In genomic region chr4:5511791-5512190, GRCh38 we compare ENCODE assay signal across 30 cellular contexts.
DNase-seq lines count a peak whose midpoint lies in the region; ATAC-seq, FAIRE-seq and TF ChIP-seq lines count a peak whose summit lies in the region.
"Had no signal": no experiment of that assay in that cellular context is flagged by ENCODE, and none has a peak within 500 bp of the region (broad histone marks: within the 10 kb centered on the region; RNA-seq: fewer than 3 reads in every experiment).

No MANE protein-coding gene starts in this region.

- CTCF ChIA-PET in HepG2 (lab: Yijun Ruan, JAX; ENCODE audit: low intra/inter-chr PET ratio, low total read pairs), result no interaction called here

- no TSS peak for BruUV-seq in HepG2 (replicated peaks; lab: Mats Ljungman, UMichigan)

- peak; percentile 43 for DNase-seq in ELR (ENCODE audit: low read depth)
- no peak for DNase-seq in RWPE2 (ENCODE audit: low spot score)
- DNase-seq in esophagus muscularis mucosa (ENCODE audit: extremely low spot score), result peak; percentile 47
- peak; percentile 17 for DNase-seq in hepatic stellate cell (ENCODE audit: low spot score)
- DNase-seq in HepG2 (ENCODE audit: low spot score), result no peak
- DNase-seq in sciatic nerve (ENCODE audit: low spot score), result no peak
- DNase-seq: activated CD4-positive, alpha-beta T cell treated with anti-CD3 and anti-CD28 coated beads for 36 hours; activated CD8-positive, alpha-beta T cell treated with anti-CD3 and anti-CD28 coated beads, Interleukin-2, amount 10 ng/mL, durations not matched to agents 7 days and 5 days; activated naive CD4-positive, alpha-beta T cell treated with anti-CD3 and anti-CD28 coated beads for 36 hours; adrenal gland; effector CD8-positive, alpha-beta T cell; GF-D8; hypothalamus; left cardiac atrium; NCI-H1417 treated with DMSO at 0.1 percent for 48 hours; NCI-H2081; NCI-H345; PC-9; SHP77; stimulated activated CD4-positive, alpha-beta T cell treated with anti-CD3 and anti-CD28 coated beads, Interleukin-15, amount 100 ng/mL, for 24 hours; stimulated activated CD4-positive, alpha-beta T cell treated with anti-CD3 and anti-CD28 coated beads, Interleukin-4, amount 100 ng/mL, for 4 hours; T-helper 2 cell had no signal

- no peak overlapping the region for H2AFZ ChIP-seq in HepG2 (ENCODE audit: low read length)
- H2AFZ ChIP-seq: PC-9 had no signal

- H3K36me3 ChIP-seq in RWPE2 (ENCODE audit: low read depth), result no peaks in the 10 kb centered on the region
- no peaks in the 10 kb centered on the region for H3K36me3 ChIP-seq in esophagus muscularis mucosa
- H3K36me3 ChIP-seq in HepG2 (replicated peaks in 1 of 2; ENCODE audit: control insufficient read depth in 1 of 2, insufficient read depth in 2 of 2, low read length in 2 of 2), result no peaks in the 10 kb centered on the region
- H3K36me3 ChIP-seq: adrenal gland, BLaER1, cardiac muscle cell had no signal

- ATAC-seq in RWPE2 (ENCODE audit: low read depth) (peak; percentile 65; the same call in 1 of the 3 replicates), HepG2 (no peak), HG03097 (IDR thresholded peaks at IDR 0.05; ENCODE audit: low FRiP score, unreplicated experiment) (no peak), sciatic nerve (no peak), GM19455 (IDR thresholded peaks at IDR 0.05; ENCODE audit: unreplicated experiment) (no peak)
- ATAC-seq: activated CD4-positive, alpha-beta T cell treated with anti-CD3 and anti-CD28 coated beads for 36 hours; activated CD8-positive, alpha-beta T cell treated with anti-CD3 and anti-CD28 coated beads, Interleukin-2, amount 10 ng/mL, durations not matched to agents 7 days and 5 days; K562; left cardiac atrium had no signal

- TF ChIP-seq CTCF in RWPE2 (IDR thresholded peaks at IDR 0.05; ENCODE audit: poor library complexity, severe bottlenecking) (no peak), esophagus muscularis mucosa (IDR thresholded peaks at IDR 0.05) (no peak), HepG2 (CRISPR knock-in tag; IDR thresholded peaks at IDR 0.05) (no peak)

- H3K27ac ChIP-seq in RWPE2 (ENCODE audit: poor library complexity, severe bottlenecking) (no peak overlapping the region), esophagus muscularis mucosa (replicated peaks in 1 of 4) (no peak overlapping the region), HepG2 (ENCODE audit: extremely low read length, insufficient read depth, low read length) (no peak overlapping the region)
- H3K27ac ChIP-seq: adrenal gland, BLaER1, cardiac muscle cell, coronary artery, epithelial cell of prostate, PC-9, tibial nerve had no signal

- no peak overlapping the region for H3K4me2 ChIP-seq in HepG2 (ENCODE audit: low read depth, low read length)
- H3K4me2 ChIP-seq: BLaER1, PC-9 had no signal

- no peak for TF ChIP-seq POLR2A in esophagus muscularis mucosa (IDR thresholded peaks at IDR 0.05; ENCODE audit: low read depth)
- no peak for TF ChIP-seq POLR2A in HepG2 (IDR thresholded peaks at IDR 0.05; ENCODE audit: insufficient read depth in 1 of 2, low read depth in 2 of 2, low read length in 2 of 2)

- H3K4me1 ChIP-seq in RWPE2 (ENCODE audit: insufficient read depth, poor library complexity, severe bottlenecking) (no peaks in the 10 kb centered on the region), esophagus muscularis mucosa (no peaks in the 10 kb centered on the region), HepG2 (ENCODE audit: insufficient read depth, low read length) (no peaks in the 10 kb centered on the region)
- H3K4me1 ChIP-seq: adrenal gland, BLaER1, tibial nerve had no signal

- FAIRE-seq in HepG2 (lab: Jason Lieb, UNC), result no peak
- FAIRE-seq: K562 had no signal

- H3K27me3 ChIP-seq in RWPE2 (ENCODE audit: insufficient read depth, poor library complexity, severe bottlenecking), result no peaks in the 10 kb centered on the region
- H3K27me3 ChIP-seq in esophagus muscularis mucosa, result no peaks in the 10 kb centered on the region
- H3K27me3 ChIP-seq in HepG2 (ENCODE audit: control insufficient read depth in 1 of 2, insufficient read depth in 2 of 2, low read length in 2 of 2), result no peaks in the 10 kb centered on the region
- H3K27me3 ChIP-seq: adrenal gland, BLaER1, cardiac muscle cell, tibial nerve had no signal

- no peaks in the 10 kb centered on the region for H3K79me2 ChIP-seq in HepG2 (ENCODE audit: insufficient read depth, low read length)

- TF ChIP-seq EP300 in esophagus muscularis mucosa (IDR thresholded peaks at IDR 0.05), result no peak
- TF ChIP-seq EP300 in HepG2 (IDR thresholded peaks at IDR 0.05; ENCODE audit: low read depth in 2 of 2, low read length in 2 of 2), result no peak
- TF ChIP-seq EP300 in HepG2 (CRISPR knock-in tag; IDR thresholded peaks at IDR 0.05; ENCODE audit: borderline replicate concordance), result no peak

- H4K20me1 ChIP-seq in HepG2 (ENCODE audit: insufficient read depth, low read length), result no peaks in the 10 kb centered on the region
- H4K20me1 ChIP-seq: BLaER1 had no signal

- intact Hi-C loops in esophagus muscularis mucosa (cut with DNase I) (no loop called here), HepG2 (cut with micrococcal nuclease; ENCODE audit: unreplicated experiment) (no loop called here), sciatic nerve (cut with DNase I) (no loop called here)

- no peak for TF ChIP-seq RAD21 in HepG2 (CRISPR knock-in tag; IDR thresholded peaks at IDR 0.05)

- no peak overlapping the region for H3K4me3 ChIP-seq in RWPE2 (ENCODE audit: severe bottlenecking)
- H3K4me3 ChIP-seq in esophagus muscularis mucosa, result no peak overlapping the region
- no peak overlapping the region for H3K4me3 ChIP-seq in HepG2 (replicated peaks in 1 of 3; ENCODE audit: insufficient read depth in 1 of 3, low read depth in 2 of 3, low read length in 3 of 3)
- H3K4me3 ChIP-seq: adrenal gland, BLaER1, cardiac muscle cell, coronary artery, K562, PC-9, tibial nerve had no signal

- POLR2A ChIA-PET in HepG2 (lab: Yijun Ruan, JAX), result no interaction called here

- H3K9ac ChIP-seq in HepG2 (ENCODE audit: insufficient read depth, low read depth, low read length), result no peak overlapping the region
- H3K9ac ChIP-seq: BLaER1 had no signal

- in situ Hi-C loops in HepG2 (cut with HindIII; ENCODE audit: extremely low pct_ligation_motif_present, low pct_unique_long_range_greater_than_20kb), result no loop called here

- H3K9me3 ChIP-seq in RWPE2 (ENCODE audit: severe bottlenecking) (no peaks in the 10 kb centered on the region), esophagus muscularis mucosa (no peaks in the 10 kb centered on the region), HepG2 (ENCODE audit: low read length) (no peaks in the 10 kb centered on the region)
- H3K9me3 ChIP-seq: adrenal gland had no signal

TF ChIP-seq in HepG2, 621 proteins besides CTCF, POLR2A, EP300 and RAD21:
- TF ChIP-seq ZEB1 (IDR thresholded peaks at IDR 0.05; ENCODE audit: insufficient replicate concordance, low read depth), result no peak
- no peak for TF ChIP-seq FOXK2 (IDR thresholded peaks at IDR 0.05)
- no peak for TF ChIP-seq CREBL2 (CRISPR knock-in tag; IDR thresholded peaks at IDR 0.05; ENCODE audit: borderline replicate concordance)
- TF ChIP-seq ZNF720 (CRISPR knock-in tag; IDR thresholded peaks at IDR 0.05), result no peak
- TF ChIP-seq NBN (conservative IDR thresholded peaks at IDR 0.05), result no peak
- no peak for TF ChIP-seq SCMH1 (CRISPR knock-in tag; IDR thresholded peaks at IDR 0.05; ENCODE audit: borderline replicate concordance)
- TF ChIP-seq LCORL (IDR thresholded peaks at IDR 0.05), result no peak
- TF ChIP-seq LCORL (CRISPR knock-in tag; IDR thresholded peaks at IDR 0.05), result no peak

Comparison
In these comparisons a context has a peak if more than half of its experiments do, and no peak if none do; other contexts are left out.
1. DNase-seq: peak in ELR (single experiment), esophagus muscularis mucosa (single experiment) and hepatic stellate cell (single experiment); none in RWPE2 (single experiment), HepG2 (single experiment) and sciatic nerve (single experiment).